18 cellular contexts compared by ENCODE assay signal in the genomic region with DNA sequence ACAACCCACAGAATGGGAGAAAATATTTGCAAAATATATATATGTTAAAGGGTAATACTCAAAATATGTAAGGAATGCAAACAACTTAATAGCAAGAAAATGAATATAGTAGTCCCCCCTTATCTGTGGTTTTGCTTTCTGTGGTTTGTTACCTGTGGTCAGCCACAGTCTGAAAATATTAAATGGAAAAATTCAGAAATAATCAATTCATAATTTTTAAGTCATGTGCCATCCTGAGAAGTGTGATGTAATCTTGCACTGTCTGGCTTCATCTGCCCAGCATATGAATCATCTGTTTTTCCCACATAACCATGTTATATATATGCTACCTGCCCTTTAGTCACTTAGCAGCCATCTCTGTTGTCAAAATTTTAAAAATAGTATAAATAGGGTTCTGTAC. TPM values are rescaled to one million over a fixed set of nuclear protein-coding genes. Genes with fewer than 3 reads are reported as not detected.
DNase-seq lines count a peak whose midpoint lies in the region; ATAC-seq, FAIRE-seq and TF ChIP-seq lines count a peak whose summit lies in the region.
"Had no signal": no experiment of that assay in that cellular context is flagged by ENCODE, and none has a peak within 500 bp of the region (broad histone marks: within the 10 kb centered on the region; RNA-seq: fewer than 3 reads in every experiment).

No MANE protein-coding gene starts in this region.

- H3K36me3 ChIP-seq in astrocyte (ENCODE audit: insufficient read depth, low read length), result no peaks in the 10 kb centered on the region
- H3K36me3 ChIP-seq: thoracic aorta had no signal

- H3K4me3 ChIP-seq in astrocyte (ENCODE audit: insufficient read depth, low read depth, low read length) (no peak overlapping the region), fibroblast of mammary gland (ENCODE audit: control insufficient read depth, low read depth, low read length) (no peak overlapping the region)
- H3K4me3 ChIP-seq: thoracic aorta had no signal

- H4K20me1 ChIP-seq in astrocyte (ENCODE audit: insufficient read depth, low read length), result no peaks in the 10 kb centered on the region

- ATAC-seq in stimulated activated naive CD8-positive, alpha-beta T cell treated with anti-CD3 and anti-CD28 coated beads, Interleukin-15, amount 100 ng/mL, for 72 hours, result peak; percentile 57
- no peak for ATAC-seq in stimulated activated naive CD8-positive, alpha-beta T cell treated with anti-CD3 and anti-CD28 coated beads, Interleukin-15, Interleukin-2, amounts not matched to agents 100 U/mL and 50 U/mL, for 24 hours

- H3K4me1 Mint-ChIP-seq in stimulated activated naive CD8-positive, alpha-beta T cell treated with anti-CD3 and anti-CD28 coated beads, Interleukin-15, amount 100 ng/mL, for 72 hours, result peaks cover 6% of the 10 kb centered on the region
- H3K4me1 Mint-ChIP-seq in astrocyte (ENCODE audit: low read depth, unreplicated experiment), result peaks cover 20% of the 10 kb centered on the region

- in situ Hi-C loops in GM13977 (cut with MboI; ENCODE audit: low pct_unique_long_range_greater_than_20kb, low sequenced_read_pairs, unreplicated experiment), result no loop called here

- TF ChIP-seq CTCF in astrocyte (IDR thresholded peaks at IDR 0.05; ENCODE audit: insufficient read depth, low read depth, low read length) (no peak), fibroblast of mammary gland (conservative IDR thresholded peaks at IDR 0.05; ENCODE audit: control insufficient read depth, insufficient read depth, low read depth, low read length) (no peak), GM13977 (IDR thresholded peaks at IDR 0.05; ENCODE audit: extremely low read depth, insufficient read depth, missing control alignments) (no peak)

- no peaks in the 10 kb centered on the region for H3K9me3 ChIP-seq in astrocyte (ENCODE audit: insufficient read depth, low read depth, low read length)

- H3K4me3 Mint-ChIP-seq in stimulated activated naive CD8-positive, alpha-beta T cell treated with anti-CD3 and anti-CD28 coated beads, Interleukin-15, amount 100 ng/mL, for 72 hours, result no peak overlapping the region
- H3K4me3 Mint-ChIP-seq in astrocyte (ENCODE audit: unreplicated experiment), result no peak overlapping the region
- H3K4me3 Mint-ChIP-seq: activated T-helper 1 cell treated with anti-CD3 and anti-CD28 coated beads, Interleukin-12 subunit alpha, Interleukin-12 subunit beta, Interleukin-2, Interleukin-4 antibody, amounts not matched to agents 30 ng/mL and 10 ng/mL and 1 ng/mL, durations not matched to agents 14 hours and 24 hours and 36 hours had no signal

- H3K27ac ChIP-seq in astrocyte (ENCODE audit: low read depth, low read length), result no peak overlapping the region
- H3K27ac ChIP-seq: thoracic aorta had no signal

- no peak overlapping the region for H2AFZ ChIP-seq in astrocyte (ENCODE audit: low read depth, low read length)

- no peak for DNase-seq in stimulated activated naive CD8-positive, alpha-beta T cell treated with anti-CD3 and anti-CD28 coated beads, Interleukin-15, amount 100 ng/mL, for 72 hours
- no peak for DNase-seq in stimulated activated naive CD8-positive, alpha-beta T cell treated with anti-CD3 and anti-CD28 coated beads, Interleukin-15, Interleukin-2, amounts not matched to agents 100 U/mL and 50 U/mL, for 24 hours
- DNase-seq in astrocyte (ENCODE audit: low read depth), result peak; percentile 42
- DNase-seq in fibroblast of mammary gland (ENCODE audit: low read depth), result peak; percentile 29
- no peak for DNase-seq in SW 1271 (lab: John Stamatoyannopoulos, UW)
- no peak for DNase-seq in DMS 273 treated with DMSO at 0.1 percent for 48 hours (lab: John Stamatoyannopoulos, UW)
- no peak for DNase-seq in GM13977 (ENCODE audit: low spot score)
- no peak for DNase-seq in central memory CD4-positive, alpha-beta T cell
- DNase-seq: DMS153, MM.1S, NCI-H1694 treated with DMSO at 0.1 percent for 48 hours, retina, SHP77 had no signal

- no peak overlapping the region for H3K9ac ChIP-seq in astrocyte (ENCODE audit: low read length)

- no peaks in the 10 kb centered on the region for H3K79me2 ChIP-seq in astrocyte (ENCODE audit: insufficient read depth, low read length)

- no peaks in the 10 kb centered on the region for H3K27me3 ChIP-seq in astrocyte (ENCODE audit: insufficient read depth, low read length)

- FAIRE-seq in astrocyte (lab: Jason Lieb, UNC), result no peak

- peaks cover 58% of the 10 kb centered on the region for H3K27me3 Mint-ChIP-seq in stimulated activated naive CD8-positive, alpha-beta T cell treated with anti-CD3 and anti-CD28 coated beads, Interleukin-15, amount 100 ng/mL, for 72 hours
- no peaks in the 10 kb centered on the region for H3K27me3 Mint-ChIP-seq in astrocyte (ENCODE audit: low read depth, unreplicated experiment)

- H3K27ac Mint-ChIP-seq in stimulated activated naive CD8-positive, alpha-beta T cell treated with anti-CD3 and anti-CD28 coated beads, Interleukin-15, amount 100 ng/mL, for 72 hours, result peak overlapping the region in 1 of 2 donors; percentile 37
- H3K27ac Mint-ChIP-seq in astrocyte (ENCODE audit: unreplicated experiment), result peak overlapping the region; percentile 94
- H3K27ac Mint-ChIP-seq: activated T-helper 1 cell treated with anti-CD3 and anti-CD28 coated beads, Interleukin-12 subunit alpha, Interleukin-12 subunit beta, Interleukin-2, Interleukin-4 antibody, amounts not matched to agents 30 ng/mL and 10 ng/mL and 1 ng/mL, durations not matched to agents 14 hours and 24 hours and 36 hours had no signal

- H3K4me1 ChIP-seq in astrocyte (ENCODE audit: insufficient read depth, low read length), result no peaks in the 10 kb centered on the region

- no peaks in the 10 kb centered on the region for H3K36me3 Mint-ChIP-seq in astrocyte (ENCODE audit: low read depth, unreplicated experiment)

- peaks cover 12 to 27% of the 10 kb centered on the region in 2 donors for H3K9me3 Mint-ChIP-seq in stimulated activated naive CD8-positive, alpha-beta T cell treated with anti-CD3 and anti-CD28 coated beads, Interleukin-15, amount 100 ng/mL, for 72 hours
- peaks cover 8% of the 10 kb centered on the region for H3K9me3 Mint-ChIP-seq in astrocyte (ENCODE audit: unreplicated experiment)

- no peak overlapping the region for H3K4me2 ChIP-seq in astrocyte (ENCODE audit: low read length)

RNA-seq across cellular contexts. Expression of gene CER1, which starts 11.7 kb away (rescaled TPM):
- total RNA-seq in astrocyte, result 2.2 and 2.8 TPM in 2 replicates
- total RNA-seq: activated CD8-positive, alpha-beta memory T cell treated with anti-CD3 and anti-CD28 coated beads for 36 hours; activated T-helper 1 cell treated with anti-CD3 and anti-CD28 coated beads, Interleukin-12 subunit alpha, Interleukin-12 subunit beta, Interleukin-2, Interleukin-4 antibody, amounts not matched to agents 30 ng/mL and 10 ng/mL and 1 ng/mL, durations not matched to agents 14 hours and 24 hours and 36 hours; lower leg skin; T-helper 2 cell treated with Interferon-gamma antibody and Interleukin-4, amounts not matched to agents 100 ng/mL and 5 ng/mL, for 36 hours; thoracic aorta had no signal

RNA-seq across cellular contexts. Expression of gene ZDHHC21, which starts 17.6 kb away (rescaled TPM):
- total RNA-seq in astrocyte, result 9.8 and 10.2 TPM in 2 replicates

Comparison
In these comparisons a context has a peak if more than half of its experiments do, and no peak if none do; other contexts are left out.
1. DNase-seq: peak in astrocyte (single experiment) and fibroblast of mammary gland (single experiment); none in stimulated activated naive CD8-positive, alpha-beta T cell treated with anti-CD3 and anti-CD28 coated beads, Interleukin-15, amount 100 ng/mL, for 72 hours (0 of 2), stimulated activated naive CD8-positive, alpha-beta T cell treated with anti-CD3 and anti-CD28 coated beads, Interleukin-15, Interleukin-2, amounts not matched to agents 100 U/mL and 50 U/mL, for 24 hours (single experiment), SW 1271 (0 of 2), DMS 273 treated with DMSO at 0.1 percent for 48 hours (single experiment), GM13977 (single experiment) and central memory CD4-positive, alpha-beta T cell (single experiment).